9 cellular contexts compared by ENCODE assay signal in genomic region chr17:32445497-32445896, GRCh38. TPM values are rescaled to one million over a fixed set of nuclear protein-coding genes. Genes with fewer than 3 reads are reported as not detected.
DNase-seq lines count a peak whose midpoint lies in the region; ATAC-seq and TF ChIP-seq lines count a peak whose summit lies in the region.
"Had no signal": no experiment of that assay in that cellular context is flagged by ENCODE, and none has a peak within 500 bp of the region (broad histone marks: within the 10 kb centered on the region; RNA-seq: fewer than 3 reads in every experiment).

No MANE protein-coding gene starts in this region.

- H3K4me3 Mint-ChIP-seq in MCF 10A (ENCODE audit: unreplicated experiment) (peak overlapping the region; percentile 91), mesothelial cell of epicardium (peak overlapping the region; percentile 92)

- H3K27me3 Mint-ChIP-seq in MCF 10A (ENCODE audit: insufficient read depth, unreplicated experiment) (no peaks in the 10 kb centered on the region), mesothelial cell of epicardium (ENCODE audit: low read depth) (peaks cover 20% of the 10 kb centered on the region)

- CTCF ChIA-PET in MCF 10A (lab: Yijun Ruan, JAX), result interaction anchor here (0.5 to 3.1 kb wide), 5 partner anchors 16 to 358 kb away, joined by 3 to 13 read pairs (median 5); no protein-coding TSS in a partner anchor

- H3K27ac Mint-ChIP-seq in MCF 10A (ENCODE audit: low read depth, unreplicated experiment) (peak overlapping the region; percentile 78), mesothelial cell of epicardium (peak overlapping the region; percentile 96)

- H3K9me3 Mint-ChIP-seq in MCF 10A (ENCODE audit: unreplicated experiment) (no peaks in the 10 kb centered on the region), mesothelial cell of epicardium (peaks cover 3% of the 10 kb centered on the region)

- H3K27ac ChIP-seq in heart right ventricle, result peak overlapping the region in 7 of 10 donors; percentile 81 to 95 (median 91)
- H3K27ac ChIP-seq in aorta (ENCODE audit: low read depth in 1 of 2, low read length in 2 of 2), result no peak overlapping the region

- H3K27me3 ChIP-seq in heart right ventricle (no peaks in the 10 kb centered on the region), aorta (ENCODE audit: control insufficient read depth in 1 of 2, insufficient read depth in 2 of 2, low read length in 1 of 2) (no peaks in the 10 kb centered on the region)

- intact Hi-C loops in heart right ventricle (cut with DNase I) (loop anchor here in 1 of 10 donors (10.0 kb wide), 1 partner anchor 91 kb away; the partner anchor contains the start of gene ZNF207), Right ventricle myocardium superior (cut with DNase I) (no loop called here), MCF 10A (cut with micrococcal nuclease) (loop anchor here (2.0 to 10.0 kb wide), 2 partner anchors 91 to 193 kb away; partner anchors contain the start of gene ZNF207), aorta (cut with DNase I) (no loop called here)

- H3K9me3 ChIP-seq in heart right ventricle (no peaks in the 10 kb centered on the region), aorta (ENCODE audit: control insufficient read depth, low read length) (no peaks in the 10 kb centered on the region)

- WGBS in heart right ventricle, 2 donors, result 10 to 12% methylated on average over 6 of the region's 6 CpGs
- 19 to 20% methylated on average over 6 of the region's 6 CpGs for WGBS in aorta, 2 donors

- H3K36me3 ChIP-seq in heart right ventricle, result peaks cover 0 to 39% (median 19%) of the 10 kb centered on the region in 9 donors
- no peaks in the 10 kb centered on the region for H3K36me3 ChIP-seq in aorta (ENCODE audit: control insufficient read depth in 1 of 2, insufficient read depth in 2 of 2, low read length in 1 of 2)

- H3K4me1 Mint-ChIP-seq in MCF 10A (ENCODE audit: insufficient read depth, unreplicated experiment) (peaks cover 19% of the 10 kb centered on the region), mesothelial cell of epicardium (peaks cover 22% of the 10 kb centered on the region)

- ATAC-seq in heart right ventricle, result no peak
- ATAC-seq in Right ventricle myocardium superior (ENCODE audit: poor library complexity), result no peak
- no peak for ATAC-seq in aorta (ENCODE audit: low FRiP score)
- ATAC-seq in HG03139 (IDR thresholded peaks at IDR 0.05; ENCODE audit: unreplicated experiment), result no peak

- H3K36me3 Mint-ChIP-seq in MCF 10A (ENCODE audit: insufficient read depth, unreplicated experiment) (peaks cover 50% of the 10 kb centered on the region), mesothelial cell of epicardium (peaks cover 11% of the 10 kb centered on the region)

- peak overlapping the region; percentile 71 to 100 (median 93) for H3K4me3 ChIP-seq in heart right ventricle
- H3K4me3 ChIP-seq in aorta (ENCODE audit: low read length in 2 of 2), result peak overlapping the region; percentile 88 to 97

- DNase-seq in heart right ventricle (no peak), Right ventricle myocardium superior (no peak), MCF 10A (ENCODE audit: unreplicated experiment) (peak; percentile 10), mesothelial cell of epicardium (ENCODE audit: low spot score in 2 of 2, unreplicated experiment in 2 of 2) (no peak), aorta (no peak), NCI-H345 (lab: John Stamatoyannopoulos, UW) (no peak), OCI-M2 (lab: John Stamatoyannopoulos, UW; ENCODE audit: unreplicated experiment) (no peak)
- DNase-seq: NCI-H2081 treated with DMSO at 0.1 percent for 48 hours had no signal

- TSS peak; percentile 50 for BruUV-seq in MCF 10A (replicated peaks; lab: Mats Ljungman, UMichigan)

- no peak for TF ChIP-seq CTCF in heart right ventricle (IDR thresholded peaks at IDR 0.05)
- no peak for TF ChIP-seq CTCF in MCF 10A (IDR thresholded peaks at IDR 0.05; ENCODE audit: unreplicated experiment)
- TF ChIP-seq CTCF in mesothelial cell of epicardium (IDR thresholded peaks at IDR 0.05; ENCODE audit: unreplicated experiment), result no peak

- POLR2A ChIA-PET in MCF 10A (lab: Yijun Ruan, JAX), result interaction anchor here (0.6 to 3.4 kb wide), 16 partner anchors 9 to 466 kb away, joined by 3 to 20 read pairs (median 4); partner anchors contain the start of genes CDK5R1 and ZNF207

- H3K4me1 ChIP-seq in heart right ventricle (peaks cover 2 to 34% (median 28%) of the 10 kb centered on the region in 9 donors), aorta (ENCODE audit: control insufficient read depth in 1 of 2, insufficient read depth in 2 of 2, low read length in 2 of 2) (no peaks in the 10 kb centered on the region)

RNA-seq across cellular contexts. Expression of gene PSMD11, which starts 1.2 kb away (rescaled TPM):
- total RNA-seq in heart right ventricle (100 to 1,000 TPM in 1 of 10 donors, 10 to 100 TPM in 9; 74.9 to 102 (median 84.1) TPM), Right ventricle myocardium superior (62.3 TPM), MCF 10A (2022) (123 and 134 TPM in 2 replicates), mesothelial cell of epicardium (90.5 to 95.0 TPM (median 94.9 TPM) in 3 replicates), aorta (10 to 100 TPM; 59.6 to 64.1 TPM)
- polyA plus RNA-seq in heart right ventricle (10 to 100 TPM; 41.9 to 78.9 TPM), aorta (10 to 100 TPM; 17.4 to 47.2 TPM)

RNA-seq across cellular contexts. Expression of gene CDK5R1, which starts 41.3 kb away (rescaled TPM):
- total RNA-seq in heart right ventricle, result 1 to 10 TPM in 9 of 10 donors, under 1 TPM in 1; 0.90 to 2.1 (median 1.3) TPM
- under 1 TPM; 0.66 to 0.83 TPM for polyA plus RNA-seq in heart right ventricle
- total RNA-seq in Right ventricle myocardium superior, result 1.4 TPM
- 4.0 and 4.4 TPM in 2 replicates for total RNA-seq in MCF 10A (2022)
- total RNA-seq in mesothelial cell of epicardium, result 4.5 to 4.8 TPM (median 4.6 TPM) in 3 replicates
- 1 to 10 TPM in 1 of 2 donors, under 1 TPM in 1; 0.90 to 1.0 TPM for total RNA-seq in aorta
- polyA plus RNA-seq in aorta, result under 1 TPM; under 0.01 to 0.43 TPM

Comparison
In these comparisons a context has a peak if more than half of its experiments do, and no peak if none do; other contexts are left out.
1. H3K27ac ChIP-seq: peak in heart right ventricle (7 of 10); none in aorta (0 of 2).